5 cellular contexts compared by ENCODE assay signal in the genomic region with DNA sequence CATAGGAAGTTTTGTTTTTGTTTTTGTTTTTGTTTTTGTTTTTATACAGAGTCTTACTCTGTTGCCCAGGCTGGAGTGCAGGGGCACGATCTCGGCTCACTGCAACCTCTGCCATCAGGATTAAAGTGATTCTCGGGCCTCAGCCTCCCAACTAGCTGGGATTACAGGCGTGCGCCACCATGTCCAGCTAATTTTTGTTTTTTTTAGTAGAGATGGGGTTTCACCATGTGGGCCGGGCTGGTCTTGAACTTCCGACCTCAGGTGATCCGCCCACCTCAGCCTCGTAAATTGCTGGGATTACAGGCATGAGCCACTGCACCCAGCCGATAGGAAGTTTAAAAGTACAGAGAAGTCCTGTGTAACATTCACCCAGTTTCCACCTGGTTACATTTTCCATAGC. TPM values are rescaled to one million over a fixed set of nuclear protein-coding genes. Genes with fewer than 3 reads are reported as not detected.
"Had no signal": no experiment of that assay in that cellular context is flagged by ENCODE, and none has a peak within 500 bp of the region (broad histone marks: within the 10 kb centered on the region; RNA-seq: fewer than 3 reads in every experiment).

No MANE protein-coding gene starts in this region.

RNA-seq across cellular contexts. Expression of gene PTH1R, which starts 33.4 kb away (rescaled TPM):
- total RNA-seq: mononuclear cell, natural killer cell had no signal
- polyA plus RNA-seq: immature natural killer cell, mammary epithelial cell had no signal

RNA-seq across cellular contexts. Expression of gene MYL3, which starts 47.7 kb away (rescaled TPM):
- total RNA-seq: mammary epithelial cell, mononuclear cell, natural killer cell, occipital lobe had no signal
- polyA plus RNA-seq: immature natural killer cell, mammary epithelial cell had no signal
